ENCODE assay signal across 8 cellular contexts in the genomic region with DNA sequence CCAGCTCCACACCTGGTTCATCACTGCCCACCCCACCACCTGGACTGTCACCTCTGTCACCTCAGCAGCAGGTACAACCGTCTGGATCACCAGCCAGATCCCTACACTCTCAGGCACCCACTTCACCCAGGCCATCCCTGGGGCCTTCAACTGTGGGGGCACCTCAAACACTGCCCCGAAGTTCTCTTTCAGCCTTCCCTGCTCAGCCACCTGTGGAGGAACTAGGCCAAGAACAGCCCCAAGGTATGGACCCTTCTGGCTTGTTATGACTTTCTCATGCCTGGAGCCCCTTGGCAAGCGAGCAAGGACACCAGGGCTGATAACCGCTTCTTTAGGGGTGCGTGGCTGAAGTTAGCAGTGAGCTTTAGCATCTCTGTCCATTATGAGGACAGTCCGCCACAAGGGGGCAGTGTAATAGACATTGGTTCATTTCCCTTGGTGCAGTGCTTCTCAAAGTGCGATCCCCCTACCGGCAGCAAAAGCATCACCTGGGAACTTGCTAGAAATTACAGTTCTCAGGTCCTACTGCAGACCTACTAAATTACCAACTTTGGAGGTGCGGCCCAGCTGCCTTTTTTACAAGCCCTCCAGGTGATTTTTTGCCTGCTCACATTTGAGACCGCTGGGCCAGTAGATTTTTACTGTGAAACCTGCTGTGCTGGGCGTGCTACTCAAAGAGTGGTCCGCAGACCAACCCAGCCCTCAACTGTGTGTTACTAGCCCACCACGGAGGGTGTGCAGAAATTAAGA. TPM values are rescaled to one million over a fixed set of nuclear protein-coding genes. Genes with fewer than 3 reads are reported as not detected.
A peak's percentile ranks its signal among the peaks of the same experiment; 100 is the strongest.
DNase-seq lines count a peak whose midpoint lies in the region; ATAC-seq and TF ChIP-seq lines count a peak whose summit lies in the region.

No MANE protein-coding gene starts in this region.

- no peaks in the 10 kb centered on the region for H3K36me3 Mint-ChIP-seq in endodermal cell (ENCODE audit: low read depth)

- in situ Hi-C loops in ACHN (cut with HindIII; ENCODE audit: low pct_ligation_motif_present, low pct_unique_long_range_greater_than_20kb, low sequenced_read_pairs) = no loop called here

- H3K27ac ChIP-seq in endodermal cell (ENCODE audit: low read depth, low read length) = no peak overlapping the region

- H3K4me1 Mint-ChIP-seq in endodermal cell = peaks cover 17% of the 10 kb centered on the region

- no peaks in the 10 kb centered on the region for H3K27me3 ChIP-seq in endodermal cell (ENCODE audit: control insufficient read depth, insufficient read depth, low read length, poor library complexity, severe bottlenecking)

- peaks cover 4% of the 10 kb centered on the region for H3K4me1 ChIP-seq in endodermal cell (ENCODE audit: control insufficient read depth, insufficient read depth, low read length)

- H3K27ac Mint-ChIP-seq in endodermal cell = no peak overlapping the region

- peak; percentile 99 for TF ChIP-seq CTCF in endodermal cell (conservative IDR thresholded peaks at IDR 0.05)

- H3K36me3 ChIP-seq in endodermal cell (ENCODE audit: control insufficient read depth, insufficient read depth, low read length) = no peaks in the 10 kb centered on the region

- WGBS in endodermal cell (ENCODE audit: insufficient coverage in 1 of 2, insufficient read length in 1 of 2), 2 experiments = 41 to 43% methylated on average over 11 to 13 of the region's 13 CpGs

- no peaks in the 10 kb centered on the region for H3K9me3 Mint-ChIP-seq in endodermal cell

- no peak overlapping the region for H3K4me3 ChIP-seq in endodermal cell (ENCODE audit: low read length)

- H3K9ac ChIP-seq in endodermal cell (ENCODE audit: extremely low read depth, low read length, poor library complexity, severe bottlenecking) = no peak overlapping the region

- H3K27me3 Mint-ChIP-seq in endodermal cell (ENCODE audit: insufficient read depth) = peaks cover 2% of the 10 kb centered on the region

- no peaks in the 10 kb centered on the region for H3K9me3 ChIP-seq in endodermal cell (ENCODE audit: control insufficient read depth, low read length)

- ATAC-seq in GM18868 (IDR thresholded peaks at IDR 0.05; ENCODE audit: unreplicated experiment) = peak; percentile 69

- no peak overlapping the region for H3K4me3 Mint-ChIP-seq in endodermal cell

- peak; percentile 87 for DNase-seq in ACHN
- peak in 74 of 76 experiments; percentile 38 to 96 (median 88) for DNase-seq in HUDEP-2 (lab: John Stamatoyannopoulos, UW; ENCODE audit: unreplicated experiment in 76 of 76)
- peak; percentile 90 for DNase-seq in NOMO-1 treated with DMSO at 0.1 percent for 48 hours (lab: John Stamatoyannopoulos, UW; ENCODE audit: unreplicated experiment)
- peak; percentile 86 to 89 for DNase-seq in activated CD8-positive, alpha-beta memory T cell treated with anti-CD3 and anti-CD28 coated beads for 1 hour (ENCODE audit: extremely low read depth in 1 of 2, low read depth in 1 of 2)
- peak; percentile 98 for DNase-seq in endodermal cell
- peak; percentile 82 for DNase-seq in midbrain (lab: John Stamatoyannopoulos, UW)
- DNase-seq in stimulated activated CD8-positive, alpha-beta memory T cell treated with anti-CD3 and anti-CD28 coated beads, Interleukin-4, amount 100 ng/mL, for 1 hour (ENCODE audit: low read depth in 2 of 2, low spot score in 1 of 2) = peak; percentile 83 to 94

RNA-seq across cellular contexts. Expression of a gene that starts 32.5 kb away (rescaled TPM):
- total RNA-seq in endodermal cell = not detected
- not detected for polyA plus RNA-seq in endodermal cell (2013, experiment 1 of 2)
- polyA plus RNA-seq in endodermal cell (2013, experiment 2 of 2) = not detected

RNA-seq across cellular contexts. Expression of a gene that starts 34.3 kb away (rescaled TPM):
- not detected for total RNA-seq in endodermal cell
- not detected for polyA plus RNA-seq in endodermal cell (2013, experiment 1 of 2)
- 0.08 TPM for polyA plus RNA-seq in endodermal cell (2013, experiment 2 of 2)
